14 cellular contexts compared by ENCODE assay signal in genomic region chr12:110538869-110539622, GRCh38. TPM values are rescaled to one million over a fixed set of nuclear protein-coding genes. Genes with fewer than 3 reads are reported as not detected.
A peak's percentile ranks its signal among the peaks of the same experiment; 100 is the strongest.
DNase-seq lines count a peak whose midpoint lies in the region; ATAC-seq and TF ChIP-seq lines count a peak whose summit lies in the region.
"Had no signal": no experiment of that assay in that cellular context is flagged by ENCODE, and none has a peak within 500 bp of the region (broad histone marks: within the 10 kb centered on the region; RNA-seq: fewer than 3 reads in every experiment).

No MANE protein-coding gene starts in this region.

- H3K9me3 ChIP-seq in cardiac muscle cell (ENCODE audit: low read depth) (no peaks in the 10 kb centered on the region), mucosa of rectum (ENCODE audit: control insufficient read depth in 2 of 2, low read length in 2 of 2) (no peaks in the 10 kb centered on the region)

- no peak overlapping the region for H3K9ac ChIP-seq in mucosa of rectum (ENCODE audit: low read depth in 1 of 2, low read length in 2 of 2)

- no peak overlapping the region for H3K4me3 Mint-ChIP-seq in dendritic cell treated with granulocyte-macrophage colony-stimulating factor and Interleukin-4, amounts not matched to agents 40 ng/mL and 50 ng/mL, for 4 days
- H3K4me3 Mint-ChIP-seq in type B pancreatic cell: no peak overlapping the region
- H3K4me3 Mint-ChIP-seq: nephron had no signal

- H3K4me3 ChIP-seq in cardiac muscle cell: no peak overlapping the region
- no peak overlapping the region for H3K4me3 ChIP-seq in mucosa of rectum (ENCODE audit: low read length in 2 of 2)

- peaks cover 93% of the 10 kb centered on the region for H3K36me3 Mint-ChIP-seq in dendritic cell treated with granulocyte-macrophage colony-stimulating factor and Interleukin-4, amounts not matched to agents 40 ng/mL and 50 ng/mL, for 4 days (ENCODE audit: low read depth)
- peaks cover 29% of the 10 kb centered on the region for H3K36me3 Mint-ChIP-seq in type B pancreatic cell

- peaks cover 4% of the 10 kb centered on the region for H3K36me3 ChIP-seq in cardiac muscle cell
- peaks cover 22 to 35% of the 10 kb centered on the region in 2 donors for H3K36me3 ChIP-seq in mucosa of rectum (ENCODE audit: control insufficient read depth in 2 of 2, insufficient read depth in 2 of 2, low read length in 2 of 2)

- TF ChIP-seq CTCF in cardiac muscle cell (IDR thresholded peaks at IDR 0.05; ENCODE audit: low read depth, low read length) (no peak), type B pancreatic cell (conservative IDR thresholded peaks at IDR 0.05) (no peak), GM13977 (IDR thresholded peaks at IDR 0.05; ENCODE audit: extremely low read depth, insufficient read depth, missing control alignments) (no peak)

- ATAC-seq in left cardiac atrium (no peak), GM18861 (IDR thresholded peaks at IDR 0.05; ENCODE audit: unreplicated experiment) (no peak)

- peak overlapping the region; percentile 28 for H3K27ac Mint-ChIP-seq in dendritic cell treated with granulocyte-macrophage colony-stimulating factor and Interleukin-4, amounts not matched to agents 40 ng/mL and 50 ng/mL, for 4 days
- H3K27ac Mint-ChIP-seq in type B pancreatic cell: peak overlapping the region; percentile 63

- H3K4me1 ChIP-seq in cardiac muscle cell (ENCODE audit: low read depth) (peaks cover 74% of the 10 kb centered on the region), mucosa of rectum (ENCODE audit: control insufficient read depth in 2 of 2, insufficient read depth in 2 of 2, low read length in 2 of 2) (peaks cover 23 to 28% of the 10 kb centered on the region in 2 donors)

- intact Hi-C loops in left cardiac atrium (cut with DNase I): no loop called here
- intact Hi-C loops in dendritic cell treated with granulocyte-macrophage colony-stimulating factor and Interleukin-4, amounts not matched to agents 40 ng/mL and 50 ng/mL, for 4 days (cut with micrococcal nuclease): no loop called here

- in situ Hi-C loops in GM13977 (cut with MboI; ENCODE audit: low pct_unique_long_range_greater_than_20kb, low sequenced_read_pairs, unreplicated experiment): no loop called here

- H3K27ac ChIP-seq in cardiac muscle cell (peak overlapping the region; percentile 83), mucosa of rectum (ENCODE audit: low read depth in 2 of 2, low read length in 2 of 2) (peak overlapping the region; percentile 58 to 74)

- no peaks in the 10 kb centered on the region for H3K9me3 Mint-ChIP-seq in dendritic cell treated with granulocyte-macrophage colony-stimulating factor and Interleukin-4, amounts not matched to agents 40 ng/mL and 50 ng/mL, for 4 days
- H3K9me3 Mint-ChIP-seq in type B pancreatic cell: no peaks in the 10 kb centered on the region
- H3K9me3 Mint-ChIP-seq: nephron had no signal

- H3K27me3 ChIP-seq in cardiac muscle cell (no peaks in the 10 kb centered on the region), mucosa of rectum (ENCODE audit: control insufficient read depth in 2 of 2, insufficient read depth in 2 of 2, low read length in 2 of 2) (no peaks in the 10 kb centered on the region)

- DNase-seq in cardiac muscle cell (ENCODE audit: low read depth in 1 of 2, low spot score in 1 of 2) (no peak), left cardiac atrium (no peak), type B pancreatic cell (ENCODE audit: extremely low spot score, unreplicated experiment) (no peak), GM13977 (ENCODE audit: low spot score) (no peak), SHP77 (lab: John Stamatoyannopoulos, UW) (no peak)
- DNase-seq: activated effector memory CD4-positive, alpha-beta T cell treated with anti-CD3 and anti-CD28 coated beads, Interleukin-2, amount 50 U/mL, for 16 hours; caudate nucleus; DMS53; NCI-H1930; stimulated activated CD4-positive, alpha-beta T cell treated with anti-CD3 and anti-CD28 coated beads, Interleukin-12 subunit alpha, Interleukin-12 subunit beta, amount 100 ng/mL, for 4 hours had no signal

- H3K4me1 Mint-ChIP-seq in dendritic cell treated with granulocyte-macrophage colony-stimulating factor and Interleukin-4, amounts not matched to agents 40 ng/mL and 50 ng/mL, for 4 days (ENCODE audit: low read depth): peaks cover 13% of the 10 kb centered on the region
- peaks cover 8% of the 10 kb centered on the region for H3K4me1 Mint-ChIP-seq in type B pancreatic cell (ENCODE audit: unreplicated experiment)

- no peaks in the 10 kb centered on the region for H3K27me3 Mint-ChIP-seq in dendritic cell treated with granulocyte-macrophage colony-stimulating factor and Interleukin-4, amounts not matched to agents 40 ng/mL and 50 ng/mL, for 4 days
- no peaks in the 10 kb centered on the region for H3K27me3 Mint-ChIP-seq in type B pancreatic cell

RNA-seq across cellular contexts. Expression of gene RAD9B, which starts 36.9 kb away (rescaled TPM):
- 0.21 and 1.1 TPM in 2 replicates for total RNA-seq in cardiac muscle cell
- 1.5 and 2.3 TPM in 2 replicates for polyA plus RNA-seq in cardiac muscle cell
- total RNA-seq in left cardiac atrium: 1 to 10 TPM; 2.6 to 3.1 TPM
- 0.12 and 0.46 TPM in 2 replicates for total RNA-seq in type B pancreatic cell (ENCODE audit: low replicate concordance)

RNA-seq across cellular contexts. Expression of gene VPS29, which starts 37.1 kb away (rescaled TPM):
- total RNA-seq in cardiac muscle cell (57.7 and 70.1 TPM in 2 replicates), left cardiac atrium (100 to 1,000 TPM in 1 of 2 donors, 10 to 100 TPM in 1; 92.0 to 109 TPM), type B pancreatic cell (ENCODE audit: low replicate concordance) (72.6 and 84.7 TPM in 2 replicates)
- 170 and 179 TPM in 2 replicates for polyA plus RNA-seq in cardiac muscle cell

RNA-seq across cellular contexts. Expression of gene PPTC7, which starts 44.1 kb away (rescaled TPM):
- total RNA-seq in cardiac muscle cell (15.3 and 21.7 TPM in 2 replicates), left cardiac atrium (10 to 100 TPM; 51.7 to 92.3 TPM), type B pancreatic cell (ENCODE audit: low replicate concordance) (14.5 and 14.8 TPM in 2 replicates)
- 16.3 and 24.8 TPM in 2 replicates for polyA plus RNA-seq in cardiac muscle cell
